In genomic region chr10:34954142-34954541, GRCh38 we compare ENCODE assay signal across 13 cellular contexts.
DNase-seq lines count a peak whose midpoint lies in the region; ATAC-seq and TF ChIP-seq lines count a peak whose summit lies in the region.
"Had no signal": no experiment of that assay in that cellular context is flagged by ENCODE, and none has a peak within 500 bp of the region (broad histone marks: within the 10 kb centered on the region; RNA-seq: fewer than 3 reads in every experiment).

No MANE protein-coding gene starts in this region.

- TF ChIP-seq CTCF in VCaP (conservative IDR thresholded peaks at IDR 0.05) (no peak), lower leg skin (IDR thresholded peaks at IDR 0.05) (no peak)

- TF ChIP-seq POLR2A in lower leg skin (IDR thresholded peaks at IDR 0.05) = no peak

- intact Hi-C loops in lower leg skin (cut with DNase I; ENCODE audit: low total_unique reads) = no loop called here

- peak overlapping the region; percentile 86 for H3K27ac ChIP-seq in VCaP
- H3K27ac ChIP-seq: esophagus muscularis mucosa, SJSA1 had no signal

- 47 to 48% methylated on average over 5 of the region's 5 CpGs for WGBS in lower leg skin, 2 donors

- DNase-seq in COR-L47 (lab: John Stamatoyannopoulos, UW) (peak; percentile 13), NCI-H1105 treated with DMSO at 0.1 percent for 48 hours (lab: John Stamatoyannopoulos, UW) (peak; percentile 85), lower leg skin (ENCODE audit: low spot score in 2 of 2) (peak; percentile 85 to 93), D341Med (ENCODE audit: low spot score) (no peak), amniotic stem cell (lab: John Stamatoyannopoulos, UW) (no peak), anterior cingulate cortex (lab: John Stamatoyannopoulos, UW) (no peak)
- DNase-seq: activated naive CD8-positive, alpha-beta T cell treated with anti-CD3 and anti-CD28 coated beads for 36 hours; hippocampal formation had no signal

- ATAC-seq in GM21619 (IDR thresholded peaks at IDR 0.05; ENCODE audit: unreplicated experiment) = no peak
- ATAC-seq: GM12878 had no signal

- H3K4me3 ChIP-seq in lower leg skin (ENCODE audit: low read depth, poor library complexity, severe bottlenecking) = no peak overlapping the region
- H3K4me3 ChIP-seq: esophagus muscularis mucosa, GM12878, SJSA1 had no signal

Comparison
In these comparisons a context has a peak if more than half of its experiments do, and no peak if none do; other contexts are left out.
1. DNase-seq: peak in COR-L47 (single experiment), NCI-H1105 treated with DMSO at 0.1 percent for 48 hours (single experiment) and lower leg skin (2 of 2); none in D341Med (single experiment), amniotic stem cell (single experiment) and anterior cingulate cortex (0 of 58).